ENCODE assay signal across 17 cellular contexts in the genomic region with DNA sequence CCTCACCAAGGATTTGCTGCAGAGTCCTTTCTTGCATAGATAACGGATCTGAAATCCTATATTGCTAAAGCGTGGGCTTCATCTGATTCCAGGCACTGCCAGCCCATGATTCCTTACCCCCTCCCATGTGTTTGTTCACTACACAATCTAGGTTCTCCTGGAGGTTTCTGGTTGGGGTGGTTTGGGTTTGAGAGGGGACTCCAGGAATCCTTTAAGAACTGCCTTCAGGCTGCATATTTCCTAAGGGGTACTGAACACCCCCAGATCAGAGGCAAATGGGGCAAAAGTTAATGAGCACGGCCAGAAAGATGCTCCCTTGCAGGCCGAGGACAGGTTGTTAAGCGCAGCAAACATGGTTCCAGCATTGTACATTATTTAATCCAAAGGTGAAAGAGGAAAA. TPM values are rescaled to one million over a fixed set of nuclear protein-coding genes. Genes with fewer than 3 reads are reported as not detected.
"Had no signal": no experiment of that assay in that cellular context is flagged by ENCODE, and none has a peak within 500 bp of the region (broad histone marks: within the 10 kb centered on the region; RNA-seq: fewer than 3 reads in every experiment).

No MANE protein-coding gene starts in this region.

- H3K9me3 ChIP-seq: lower lobe of right lung, suprapubic skin, upper lobe of left lung had no signal

- H3K9me3 Mint-ChIP-seq: activated T-helper 17 cell treated with anti-CD3 and anti-CD28 coated beads, Interleukin-2, amount 50 U/mL, for 72 hours had no signal

- H3K27ac ChIP-seq: coronary artery, suprapubic skin had no signal

- H3K4me3 Mint-ChIP-seq: activated naive CD4-positive, alpha-beta T cell treated with anti-CD3 and anti-CD28 coated beads, Interleukin-2, amount 10 ng/mL, durations not matched to agents 7 days and 5 days; activated T-helper 17 cell treated with anti-CD3 and anti-CD28 coated beads, Interleukin-2, amount 50 U/mL, for 72 hours had no signal

- H3K27ac Mint-ChIP-seq: activated T-helper 17 cell treated with anti-CD3 and anti-CD28 coated beads, Interleukin-2, amount 50 U/mL, for 72 hours had no signal

- H3K36me3 ChIP-seq: lower lobe of right lung, suprapubic skin, upper lobe of left lung had no signal

- ATAC-seq: activated T-helper 17 cell treated with anti-CD3 and anti-CD28 coated beads, Interleukin-2, amount 50 U/mL, for 72 hours; lower lobe of right lung had no signal

- H3K4me1 Mint-ChIP-seq: activated T-helper 17 cell treated with anti-CD3 and anti-CD28 coated beads, Interleukin-2, amount 50 U/mL, for 72 hours had no signal

- H3K4me3 ChIP-seq: coronary artery, suprapubic skin had no signal

- DNase-seq: activated CD4-positive, alpha-beta T cell treated with anti-CD3 and anti-CD28 coated beads, Interleukin-2, amount 50 U/mL, for 1 hour; activated CD4-positive, CD25-positive, alpha-beta regulatory T cell; activated naive CD4-positive, alpha-beta T cell treated with anti-CD3 and anti-CD28 coated beads, Interleukin-2, amount 10 ng/mL, durations not matched to agents 7 days and 5 days; activated T-cell treated with anti-CD3 and anti-CD28 coated beads for 4 hours; effector CD8-positive, alpha-beta T cell; hippocampal formation; lower lobe of right lung; naive B cell; occipital lobe; stimulated activated CD4-positive, alpha-beta T cell treated with anti-CD3 and anti-CD28 coated beads, Interleukin-2, amount 100 ng/mL, for 48 hours; stimulated activated naive CD4-positive, alpha-beta T cell treated with Interleukin-2 at 50 U/mL for 16 hours; T-helper 2 cell had no signal

RNA-seq across cellular contexts. Expression of gene NR2F1, which starts 9.8 kb away (rescaled TPM):
- total RNA-seq: activated CD8-positive, alpha-beta memory T cell treated with anti-CD3 and anti-CD28 coated beads for 36 hours; activated T-helper 17 cell treated with anti-CD3 and anti-CD28 coated beads, Interleukin-2, amount 50 U/mL, for 72 hours had no signal

RNA-seq across cellular contexts. Expression of gene NR2F1-AS1, which starts 11.8 kb away (rescaled TPM):
- total RNA-seq: activated CD8-positive, alpha-beta memory T cell treated with anti-CD3 and anti-CD28 coated beads for 36 hours; activated T-helper 17 cell treated with anti-CD3 and anti-CD28 coated beads, Interleukin-2, amount 50 U/mL, for 72 hours had no signal
